In genomic region chr1:211667065-211667617, GRCh38 we compare ENCODE assay signal across 23 cellular contexts.
"Had no signal": no experiment of that assay in that cellular context is flagged by ENCODE, and none has a peak within 500 bp of the region (broad histone marks: within the 10 kb centered on the region; RNA-seq: fewer than 3 reads in every experiment).

No MANE protein-coding gene starts in this region.

- H3K27ac ChIP-seq: brain microvascular endothelial cell, spleen, testis had no signal

- H3K4me1 ChIP-seq: spleen had no signal

- H3K27ac Mint-ChIP-seq: activated CD4-positive, alpha-beta memory T cell treated with anti-CD3 and anti-CD28 coated beads for 36 hours; activated naive CD4-positive, alpha-beta T cell treated with anti-CD3 and anti-CD28 coated beads for 36 hours; activated naive CD8-positive, alpha-beta T cell treated with anti-CD3 and anti-CD28 coated beads, Interleukin-2, amount 10 ng/mL, durations not matched to agents 7 days and 5 days; activated T-cell treated with anti-CD3 and anti-CD28 coated beads, Interleukin-2, amount 50 U/mL, for 72 hours; memory B cell; naive B cell; T-helper 1 cell treated with Interleukin-12 subunit alpha and Interleukin-12 subunit beta and Interleukin-4 antibody, amounts not matched to agents 30 μg/mL and 1 μg/mL, for 36 hours had no signal

- H3K36me3 ChIP-seq: brain microvascular endothelial cell had no signal

- H3K9me3 ChIP-seq: spleen, testis had no signal

- H3K4me3 Mint-ChIP-seq: activated CD4-positive, alpha-beta memory T cell treated with anti-CD3 and anti-CD28 coated beads for 36 hours; activated naive CD4-positive, alpha-beta T cell treated with anti-CD3 and anti-CD28 coated beads for 36 hours; activated naive CD8-positive, alpha-beta T cell treated with anti-CD3 and anti-CD28 coated beads, Interleukin-2, amount 10 ng/mL, durations not matched to agents 7 days and 5 days; activated T-cell treated with anti-CD3 and anti-CD28 coated beads, Interleukin-2, amount 50 U/mL, for 72 hours; memory B cell; naive B cell; T-helper 1 cell treated with Interleukin-12 subunit alpha and Interleukin-12 subunit beta and Interleukin-4 antibody, amounts not matched to agents 30 μg/mL and 1 μg/mL, for 36 hours had no signal

- H3K27me3 Mint-ChIP-seq: activated CD4-positive, alpha-beta memory T cell treated with anti-CD3 and anti-CD28 coated beads for 36 hours; activated naive CD8-positive, alpha-beta T cell treated with anti-CD3 and anti-CD28 coated beads, Interleukin-2, amount 10 ng/mL, durations not matched to agents 7 days and 5 days; memory B cell; naive B cell had no signal

- DNase-seq: activated CD4-positive, alpha-beta memory T cell treated with anti-CD3 and anti-CD28 coated beads for 36 hours; activated CD4-positive, alpha-beta T cell treated with anti-CD3 and anti-CD28 coated beads for 48 hours; activated effector memory CD4-positive, alpha-beta T cell treated with Interleukin-2 at 50 U/mL for 16 hours; activated naive CD4-positive, alpha-beta T cell treated with anti-CD3 and anti-CD28 coated beads for 36 hours; activated naive CD8-positive, alpha-beta T cell treated with anti-CD3 and anti-CD28 coated beads, Interleukin-2, amount 10 ng/mL, durations not matched to agents 7 days and 5 days; activated T-cell treated with anti-CD3 and anti-CD28 coated beads, Interleukin-2, amount 50 U/mL, for 72 hours; brain microvascular endothelial cell; central memory CD4-positive, alpha-beta T cell; effector memory CD4-positive, alpha-beta T cell; glutamatergic neuron; hypothalamus; naive B cell; nucleus accumbens; posterior cingulate gyrus; spleen; stimulated activated CD4-positive, alpha-beta T cell treated with anti-CD3 and anti-CD28 coated beads, Interleukin-4, amount 100 ng/mL, for 1 hour; stimulated activated naive CD4-positive, alpha-beta T cell; T1000; testis; trophoblast cell had no signal

- ATAC-seq: activated T-cell treated with anti-CD3 and anti-CD28 coated beads, Interleukin-2, amount 50 U/mL, for 72 hours; esophagus mucosa had no signal

- H3K36me3 Mint-ChIP-seq: memory B cell, naive B cell had no signal

- H3K9me3 Mint-ChIP-seq: activated CD4-positive, alpha-beta memory T cell treated with anti-CD3 and anti-CD28 coated beads for 36 hours; activated naive CD4-positive, alpha-beta T cell treated with anti-CD3 and anti-CD28 coated beads for 36 hours; activated naive CD8-positive, alpha-beta T cell treated with anti-CD3 and anti-CD28 coated beads, Interleukin-2, amount 10 ng/mL, durations not matched to agents 7 days and 5 days; activated T-cell treated with anti-CD3 and anti-CD28 coated beads, Interleukin-2, amount 50 U/mL, for 72 hours; memory B cell; naive B cell; T-helper 1 cell treated with Interleukin-12 subunit alpha and Interleukin-12 subunit beta and Interleukin-4 antibody, amounts not matched to agents 30 μg/mL and 1 μg/mL, for 36 hours had no signal

- H3K27me3 ChIP-seq: brain microvascular endothelial cell, spleen, testis had no signal

- H3K4me3 ChIP-seq: spleen, testis had no signal

- H3K4me1 Mint-ChIP-seq: memory B cell, naive B cell had no signal
